In genomic region chr22:31160328-31160978, GRCh38 we compare ENCODE assay signal across 8 cellular contexts. TPM values are rescaled to one million over a fixed set of nuclear protein-coding genes. Genes with fewer than 3 reads are reported as not detected.
DNase-seq lines count a peak whose midpoint lies in the region; TF ChIP-seq lines count a peak whose summit lies in the region.

No MANE protein-coding gene starts in this region.

- no peak for TF ChIP-seq POLR2A in Peyer's patch (IDR thresholded peaks at IDR 0.05)

- peaks cover 3% of the 10 kb centered on the region for H3K27me3 ChIP-seq in H7 (ENCODE audit: control insufficient read depth, insufficient read depth, low read length)
- no peaks in the 10 kb centered on the region for H3K27me3 ChIP-seq in Peyer's patch
- H3K27me3 ChIP-seq in mesenchymal stem cell (ENCODE audit: control insufficient read depth in 1 of 2, insufficient read depth in 1 of 2, low read length in 2 of 2): no peaks in the 10 kb centered on the region
- no peaks in the 10 kb centered on the region for H3K27me3 ChIP-seq in thymus (ENCODE audit: control insufficient read depth, insufficient read depth)

- H3K79me1 ChIP-seq in mesenchymal stem cell (replicated peaks; ENCODE audit: low read length, poor library complexity, severe bottlenecking): peaks cover under 1% of the 10 kb centered on the region

- no peak overlapping the region for H3K23ac ChIP-seq in mesenchymal stem cell (ENCODE audit: low read length in 2 of 2)

- no peak overlapping the region for H2AFZ ChIP-seq in mesenchymal stem cell (ENCODE audit: low read depth, low read length)

- H3K9me3 ChIP-seq in Peyer's patch (no peaks in the 10 kb centered on the region), mesenchymal stem cell (ENCODE audit: control insufficient read depth, low read length) (no peaks in the 10 kb centered on the region), thymus (ENCODE audit: control insufficient read depth) (no peaks in the 10 kb centered on the region)

- H2BK5ac ChIP-seq in mesenchymal stem cell (ENCODE audit: low read depth, low read length, poor library complexity, severe bottlenecking): no peak overlapping the region

- H3K4me3 ChIP-seq in H7 (ENCODE audit: insufficient read depth, low read depth, low read length) (peak overlapping the region; percentile 73), Peyer's patch (peak overlapping the region; percentile 66 to 93 (median 78)), mesenchymal stem cell (ENCODE audit: insufficient read depth in 1 of 2, low read depth in 1 of 2, low read length in 2 of 2) (peak overlapping the region; percentile 61 to 99), thymus (ENCODE audit: low read length) (peak overlapping the region; percentile 76)

- peak overlapping the region in 1 of 2 experiments; percentile 6 for H3K4ac ChIP-seq in mesenchymal stem cell (ENCODE audit: low read depth in 1 of 2, low read length in 2 of 2)

- no peak overlapping the region for H2BK15ac ChIP-seq in mesenchymal stem cell (ENCODE audit: low read depth, poor library complexity, severe bottlenecking)

- H4K91ac ChIP-seq in mesenchymal stem cell (ENCODE audit: low read length): no peak overlapping the region

- DNase-seq in H7 (no peak), Peyer's patch (peak in 2 of 3 donors; percentile 18 to 52), mesenchymal stem cell (peak; percentile 61), HK-2 (ENCODE audit: unreplicated experiment) (no peak), ecto neural progenitor cell (ENCODE audit: low spot score) (no peak)

- peak overlapping the region; percentile 71 for H3K27ac ChIP-seq in C4-2B
- H3K27ac ChIP-seq in Peyer's patch: peak overlapping the region; percentile 81 to 91 (median 86)
- peak overlapping the region; percentile 83 for H3K27ac ChIP-seq in cingulate gyrus (ENCODE audit: low read depth, low read length)
- no peak overlapping the region for H3K27ac ChIP-seq in mesenchymal stem cell (ENCODE audit: low read length, poor library complexity, severe bottlenecking)
- peak overlapping the region; percentile 70 for H3K27ac ChIP-seq in thymus (ENCODE audit: low read depth)

- no peak overlapping the region for H2BK12ac ChIP-seq in mesenchymal stem cell (ENCODE audit: low read length in 2 of 2)

- H2BK120ac ChIP-seq in mesenchymal stem cell (ENCODE audit: low read depth, low read length): no peak overlapping the region

- peak overlapping the region in 1 of 2 experiments; percentile 5 for H3K14ac ChIP-seq in mesenchymal stem cell (ENCODE audit: low read length in 2 of 2)

- TF ChIP-seq CTCF in C4-2B (conservative IDR thresholded peaks at IDR 0.05): no peak
- no peak for TF ChIP-seq CTCF in Peyer's patch (IDR thresholded peaks at IDR 0.05)

- H2AK5ac ChIP-seq in mesenchymal stem cell (ENCODE audit: low read length, severe bottlenecking): no peak overlapping the region

- peak overlapping the region; percentile 98 for H3K9ac ChIP-seq in mesenchymal stem cell (ENCODE audit: low read length)

- 4% methylated on average over 31 of the region's 32 CpGs for WGBS in mesenchymal stem cell
- WGBS in thymus: 5% methylated on average over 32 of the region's 32 CpGs

- H3K36me3 ChIP-seq in H7 (replicated peaks; ENCODE audit: control insufficient read depth, insufficient read depth, low read length): no peaks in the 10 kb centered on the region
- H3K36me3 ChIP-seq in Peyer's patch: peaks cover 0 to 12% (median 0%) of the 10 kb centered on the region in 3 donors
- H3K36me3 ChIP-seq in mesenchymal stem cell (ENCODE audit: control insufficient read depth in 1 of 2, insufficient read depth in 2 of 2, low read depth in 1 of 2, low read length in 2 of 2): peaks cover 9 to 14% of the 10 kb centered on the region in 2 experiments
- H3K36me3 ChIP-seq in thymus (ENCODE audit: control insufficient read depth, insufficient read depth): peaks cover 2% of the 10 kb centered on the region

- peak overlapping the region; percentile 77 for H3K4me2 ChIP-seq in mesenchymal stem cell (ENCODE audit: low read length, poor library complexity, severe bottlenecking)

- H4K8ac ChIP-seq in mesenchymal stem cell (ENCODE audit: low read length): no peak overlapping the region

- H3K4me1 ChIP-seq in Peyer's patch (peaks cover 0 to 29% (median 6%) of the 10 kb centered on the region in 4 donors), mesenchymal stem cell (ENCODE audit: control insufficient read depth, insufficient read depth, low read depth, low read length) (peaks cover 7% of the 10 kb centered on the region), thymus (ENCODE audit: control insufficient read depth, insufficient read depth, low read length) (peaks cover 3% of the 10 kb centered on the region)

- peak overlapping the region in 1 of 2 experiments; percentile 41 for H3K18ac ChIP-seq in mesenchymal stem cell (ENCODE audit: low read depth in 1 of 2, low read length in 2 of 2)

RNA-seq across cellular contexts. Expression of gene RNF185, which starts 0.5 kb away (rescaled TPM):
- 23.1 and 24.2 TPM in 2 replicates for total RNA-seq in H7 (2014; rRNA removed; shearing (Covaris generic))
- total RNA-seq in Peyer's patch: 10 to 100 TPM; 34.7 to 45.9 (median 41.7) TPM
- polyA plus RNA-seq in mesenchymal stem cell (2013, experiment 1 of 2): 34.9 TPM
- polyA plus RNA-seq in mesenchymal stem cell (2013, experiment 2 of 2): 35.2 TPM
- polyA plus RNA-seq in thymus: 21.7 TPM

RNA-seq across cellular contexts. Expression of gene PLA2G3, which starts 20.1 kb away (rescaled TPM):
- total RNA-seq in H7 (2014; rRNA removed; shearing (Covaris generic)): 13.6 and 19.3 TPM in 2 replicates
- total RNA-seq in Peyer's patch: not detected
- polyA plus RNA-seq in mesenchymal stem cell (2013, experiment 1 of 2): 1.2 TPM
- 1.2 TPM for polyA plus RNA-seq in mesenchymal stem cell (2013, experiment 2 of 2)
- polyA plus RNA-seq in thymus: 0.39 TPM

RNA-seq across cellular contexts. Expression of gene INPP5J, which starts 37.7 kb away (rescaled TPM):
- total RNA-seq in H7 (2014; rRNA removed; shearing (Covaris generic)): 10.6 and 11.9 TPM in 2 replicates
- 100 to 1,000 TPM in 3 of 4 donors, 10 to 100 TPM in 1; 18.2 to 203 (median 156) TPM for total RNA-seq in Peyer's patch
- polyA plus RNA-seq in mesenchymal stem cell (2013, experiment 1 of 2): 2.2 TPM
- polyA plus RNA-seq in mesenchymal stem cell (2013, experiment 2 of 2): 2.2 TPM
- 1.1 TPM for polyA plus RNA-seq in thymus

RNA-seq across cellular contexts. Expression of gene LIMK2, which starts 51.6 kb away (rescaled TPM):
- total RNA-seq in H7 (2014; rRNA removed; shearing (Covaris generic)): 22.4 and 24.2 TPM in 2 replicates
- total RNA-seq in Peyer's patch: 100 to 1,000 TPM; 106 to 256 (median 139) TPM
- 20.1 TPM for polyA plus RNA-seq in mesenchymal stem cell (2013, experiment 1 of 2)
- polyA plus RNA-seq in mesenchymal stem cell (2013, experiment 2 of 2): 17.1 TPM
- polyA plus RNA-seq in thymus: 32.6 TPM

RNA-seq across cellular contexts. Expression of gene SELENOM, which starts 53.1 kb away (rescaled TPM):
- 14.6 and 22.4 TPM in 2 replicates for total RNA-seq in H7 (2014; rRNA removed; shearing (Covaris generic))
- total RNA-seq in Peyer's patch: 10 to 100 TPM; 31.4 to 89.1 (median 43.7) TPM
- polyA plus RNA-seq in mesenchymal stem cell (2013, experiment 1 of 2): 278 TPM
- 285 TPM for polyA plus RNA-seq in mesenchymal stem cell (2013, experiment 2 of 2)
- 122 TPM for polyA plus RNA-seq in thymus

Comparison
In these comparisons a context has a peak if more than half of its experiments do, and no peak if none do; other contexts are left out.
1. DNase-seq: peak in Peyer's patch (2 of 3) and mesenchymal stem cell (single experiment); none in H7 (single experiment), HK-2 (single experiment) and ecto neural progenitor cell (single experiment).
2. RNA of gene PLA2G3, which starts 20.1 kb away (total RNA-seq): 13.6 to 19.3 TPM in H7; not detected in Peyer's patch; every median in the first group is over 10 times any median in the second.
3. Peak in every context shown above with its lines, with median percentiles within 50 percentile points of each other: H3K4me3 ChIP-seq.